ENCODE assay signal across 10 cellular contexts in the genomic region with DNA sequence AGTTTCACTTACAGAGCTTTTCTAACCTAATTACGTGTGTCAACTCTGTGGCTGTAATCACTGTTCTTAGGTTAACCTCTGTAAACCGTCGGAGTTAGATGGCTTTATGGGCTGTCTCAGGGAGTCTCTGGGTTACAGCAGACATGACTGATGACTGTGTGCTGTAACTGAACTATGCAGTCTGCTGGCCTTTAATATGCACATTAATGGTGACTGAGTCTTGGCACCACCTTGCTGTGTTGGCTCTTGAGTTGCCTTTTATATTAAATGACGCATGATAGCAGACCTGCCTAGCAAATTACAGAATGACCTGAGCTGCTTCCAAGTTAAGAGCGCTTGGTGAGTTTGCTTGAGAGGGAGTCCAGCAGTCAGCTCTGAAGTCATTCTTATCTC.
DNase-seq lines count a peak whose midpoint lies in the region; ATAC-seq and TF ChIP-seq lines count a peak whose summit lies in the region.
"Had no signal": no experiment of that assay in that cellular context is flagged by ENCODE, and none has a peak within 500 bp of the region (broad histone marks: within the 10 kb centered on the region; RNA-seq: fewer than 3 reads in every experiment).

No MANE protein-coding gene starts in this region.

- H3K4me1 ChIP-seq in right atrium auricular region (peaks cover 0 to 36% of the 10 kb centered on the region in 2 donors), vagina (peaks cover 51% of the 10 kb centered on the region)

- H3K4me3 ChIP-seq in right atrium auricular region (no peak overlapping the region), vagina (no peak overlapping the region)
- H3K4me3 ChIP-seq: ovary had no signal

- ATAC-seq in Right ventricle myocardium superior (ENCODE audit: poor library complexity) (no peak), HG03521 (IDR thresholded peaks at IDR 0.05; ENCODE audit: unreplicated experiment) (no peak), HG03280 (IDR thresholded peaks at IDR 0.05; ENCODE audit: unreplicated experiment) (no peak)

- H3K27me3 ChIP-seq in right atrium auricular region (no peaks in the 10 kb centered on the region), vagina (no peaks in the 10 kb centered on the region)
- H3K27me3 ChIP-seq: ovary had no signal

- TF ChIP-seq CTCF in right atrium auricular region (IDR thresholded peaks at IDR 0.05) (no peak), vagina (IDR thresholded peaks at IDR 0.05) (no peak)

- H3K27ac ChIP-seq in right atrium auricular region (no peak overlapping the region), vagina (no peak overlapping the region)
- H3K27ac ChIP-seq: ovary had no signal

- peak; percentile 59 for DNase-seq in right atrium auricular region (ENCODE audit: low spot score)
- DNase-seq in Right ventricle myocardium superior: no peak
- DNase-seq in SK-N-DZ (ENCODE audit: low spot score): peak; percentile 75
- peak; percentile 71 for DNase-seq in kidney tubule cell (ENCODE audit: low spot score)
- DNase-seq in vagina (ENCODE audit: extremely low spot score in 2 of 2): peak; percentile 28 to 94
- no peak for DNase-seq in medulla oblongata (ENCODE audit: extremely low spot score)
- DNase-seq: immature natural killer cell, ovary had no signal

- H3K9me3 ChIP-seq in right atrium auricular region (no peaks in the 10 kb centered on the region), vagina (no peaks in the 10 kb centered on the region)
- H3K9me3 ChIP-seq: ovary had no signal

- intact Hi-C loops in Right ventricle myocardium superior (cut with DNase I): no loop called here
- intact Hi-C loops in vagina (cut with DNase I): no loop called here

- H3K36me3 ChIP-seq in right atrium auricular region (no peaks in the 10 kb centered on the region), vagina (no peaks in the 10 kb centered on the region)
- H3K36me3 ChIP-seq: ovary had no signal

- TF ChIP-seq POLR2A in vagina (IDR thresholded peaks at IDR 0.05): no peak

Comparison
In these comparisons a context has a peak if more than half of its experiments do, and no peak if none do; other contexts are left out.
1. DNase-seq: peak in right atrium auricular region (single experiment), SK-N-DZ (single experiment), kidney tubule cell (single experiment) and vagina (2 of 2); none in Right ventricle myocardium superior (single experiment) and medulla oblongata (single experiment).